ENCODE assay signal across 28 cellular contexts in genomic region chr9:85185486-85186217, GRCh38.
"Had no signal": no experiment of that assay in that cellular context is flagged by ENCODE, and none has a peak within 500 bp of the region (broad histone marks: within the 10 kb centered on the region; RNA-seq: fewer than 3 reads in every experiment).

No MANE protein-coding gene starts in this region.

- H3K27ac ChIP-seq: left ventricle myocardium inferior, neural progenitor cell, neutrophil, parathyroid adenoma, psoas muscle, right atrium auricular region, right lobe of liver, tibial nerve, uterus had no signal

- FAIRE-seq: kidney had no signal

- H3K27me3 ChIP-seq: neural progenitor cell, neutrophil, right atrium auricular region, right lobe of liver, tibial nerve, uterus had no signal

- H3K4me2 ChIP-seq: neural progenitor cell, smooth muscle cell had no signal

- H3K27ac Mint-ChIP-seq: mesothelial cell of epicardium; naive B cell; natural killer cell; nephron progenitor cell; neural progenitor cell; stimulated activated memory B cell treated with anti-CD40 and anti-IgM and Interleukin-4, amounts not matched to agents 10 μg/mL and 1 μg/mL and 100 μg/mL, for 72 hours; stimulated activated naive CD8-positive, alpha-beta T cell treated with anti-CD3 and anti-CD28 coated beads, Interleukin-15, amount 100 ng/mL, for 72 hours; type B pancreatic cell had no signal

- H3K27me3 Mint-ChIP-seq: stimulated activated memory B cell treated with anti-CD40 and anti-IgM and Interleukin-4, amounts not matched to agents 10 μg/mL and 1 μg/mL and 100 μg/mL, for 72 hours; type B pancreatic cell had no signal

- H2AFZ ChIP-seq: neural progenitor cell, parathyroid adenoma had no signal

- H3K79me2 ChIP-seq: parathyroid adenoma had no signal

- DNase-seq: hippocampal formation; kidney; left colon; left ventricle myocardium inferior; mesendoderm; naive B cell; natural killer cell; nephron progenitor cell; occipital lobe; psoas muscle; right lobe of liver; stimulated activated CD4-positive, alpha-beta T cell treated with anti-CD3 and anti-CD28 coated beads, Interleukin-1b, Interleukin-23, amount 100 ng/mL, for 48 hours; stimulated activated CD4-positive, alpha-beta T cell treated with anti-CD3 and anti-CD28 coated beads, Interleukin-2, amount 100 ng/mL, for 48 hours; stimulated activated CD4-positive, alpha-beta T cell treated with anti-CD3 and anti-CD28 coated beads, Interleukin-4, amount 100 ng/mL, for 4 hours; stimulated activated CD8-positive, alpha-beta memory T cell treated with anti-CD3 and anti-CD28 coated beads, Interleukin-4, amount 100 ng/mL, for 48 hours; stimulated activated naive CD4-positive, alpha-beta T cell treated with Interleukin-2 at 50 U/mL for 16 hours; stimulated activated naive CD8-positive, alpha-beta T cell treated with anti-CD3 and anti-CD28 coated beads, Interleukin-15, amount 100 ng/mL, for 72 hours; substantia nigra; uterus had no signal

- H3K9me3 Mint-ChIP-seq: mesothelial cell of epicardium; natural killer cell; nephron progenitor cell; neural progenitor cell; stimulated activated memory B cell treated with anti-CD40 and anti-IgM and Interleukin-4, amounts not matched to agents 10 μg/mL and 1 μg/mL and 100 μg/mL, for 72 hours; stimulated activated naive CD8-positive, alpha-beta T cell treated with anti-CD3 and anti-CD28 coated beads, Interleukin-15, amount 100 ng/mL, for 72 hours; type B pancreatic cell had no signal

- H3K4me1 Mint-ChIP-seq: mesothelial cell of epicardium; naive B cell; neural progenitor cell; stimulated activated memory B cell treated with anti-CD40 and anti-IgM and Interleukin-4, amounts not matched to agents 10 μg/mL and 1 μg/mL and 100 μg/mL, for 72 hours; stimulated activated naive CD8-positive, alpha-beta T cell treated with anti-CD3 and anti-CD28 coated beads, Interleukin-15, amount 100 ng/mL, for 72 hours had no signal

- ATAC-seq: left colon; natural killer cell; psoas muscle; right lobe of liver; stimulated activated memory B cell treated with anti-CD40 and anti-IgM and Interleukin-4, amounts not matched to agents 10 μg/mL and 1 μg/mL and 100 μg/mL, for 72 hours; stimulated activated naive CD8-positive, alpha-beta T cell treated with anti-CD3 and anti-CD28 coated beads, Interleukin-15, amount 100 ng/mL, for 72 hours had no signal

- H3K9me3 ChIP-seq: left ventricle myocardium inferior, neutrophil, psoas muscle, right atrium auricular region, right lobe of liver, tibial nerve, uterus had no signal

- H3K9ac ChIP-seq: neural progenitor cell, parathyroid adenoma had no signal

- H3K36me3 ChIP-seq: left ventricle myocardium inferior, neural progenitor cell, neutrophil, right atrium auricular region, right lobe of liver, tibial nerve, uterus had no signal

- H3K4me3 ChIP-seq: left ventricle myocardium inferior, neural progenitor cell, psoas muscle, right atrium auricular region, right lobe of liver, smooth muscle cell, tibial nerve, uterus had no signal

- H3K4me3 Mint-ChIP-seq: mesothelial cell of epicardium; naive B cell; natural killer cell; nephron progenitor cell; neural progenitor cell; stimulated activated memory B cell treated with anti-CD40 and anti-IgM and Interleukin-4, amounts not matched to agents 10 μg/mL and 1 μg/mL and 100 μg/mL, for 72 hours; stimulated activated naive CD8-positive, alpha-beta T cell treated with anti-CD3 and anti-CD28 coated beads, Interleukin-15, amount 100 ng/mL, for 72 hours; type B pancreatic cell had no signal

- H3K36me3 Mint-ChIP-seq: mesothelial cell of epicardium; naive B cell; natural killer cell; neural progenitor cell; stimulated activated memory B cell treated with anti-CD40 and anti-IgM and Interleukin-4, amounts not matched to agents 10 μg/mL and 1 μg/mL and 100 μg/mL, for 72 hours; type B pancreatic cell had no signal

- H3K4me1 ChIP-seq: left ventricle myocardium inferior, neural progenitor cell, parathyroid adenoma, psoas muscle, right atrium auricular region, right lobe of liver, uterus had no signal
